26 cellular contexts compared by ENCODE assay signal in the genomic region with DNA sequence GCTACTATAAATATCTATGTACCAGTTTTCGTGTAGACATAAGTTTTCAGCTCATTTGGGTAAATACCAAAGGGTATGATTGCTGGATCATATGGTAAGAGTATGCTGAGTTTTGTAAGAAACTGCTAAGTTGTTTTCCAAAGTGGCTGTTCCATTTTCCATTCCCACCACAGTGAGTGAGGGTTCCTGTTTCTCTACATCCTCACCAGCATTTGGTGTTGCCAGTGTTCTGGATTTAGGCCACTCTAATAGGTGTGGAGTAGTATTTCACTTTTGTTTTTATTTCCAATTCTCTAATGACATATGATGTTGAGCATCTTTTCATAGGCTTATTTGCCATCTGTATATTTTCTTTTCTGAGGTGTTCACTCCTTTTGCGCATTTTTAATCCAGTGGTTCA.
"Had no signal": no experiment of that assay in that cellular context is flagged by ENCODE, and none has a peak within 500 bp of the region (broad histone marks: within the 10 kb centered on the region; RNA-seq: fewer than 3 reads in every experiment).

No MANE protein-coding gene starts in this region.

- H3K27ac Mint-ChIP-seq: dendritic cell treated with granulocyte-macrophage colony-stimulating factor and Interleukin-4, amounts not matched to agents 40 ng/mL and 50 ng/mL, for 4 days; endodermal cell; mesothelial cell of epicardium; naive thymus-derived CD8-positive, alpha-beta T cell had no signal

- DNase-seq: colonic mucosa; cortex of kidney; effector CD8-positive, alpha-beta T cell; effector memory CD8-positive, alpha-beta T cell; endodermal cell; erythroblast; foreskin keratinocyte; glutamatergic neuron; heart right ventricle; hippocampal formation; left cardiac atrium; left lung; left ventricle myocardium superior; lower lobe of right lung; mesenchymal stem cell; mucosa of descending colon; naive B cell; naive thymus-derived CD8-positive, alpha-beta T cell had no signal

- FAIRE-seq: endometrium, frontal cortex, islet of Langerhans, keratinocyte had no signal

- H3K27me3 ChIP-seq: colonic mucosa, foreskin keratinocyte, heart right ventricle, left lung had no signal

- H3K4me1 ChIP-seq: foreskin keratinocyte had no signal

- H3K4me1 Mint-ChIP-seq: mesothelial cell of epicardium had no signal

- ATAC-seq: effector memory CD8-positive, alpha-beta T cell; esophagus mucosa; foreskin keratinocyte; heart right ventricle; left cardiac atrium; left lung; left ventricle myocardium superior; lower lobe of right lung; mucosa of descending colon; naive thymus-derived CD8-positive, alpha-beta T cell had no signal

- H3K36me3 ChIP-seq: colonic mucosa had no signal

- H3K27ac ChIP-seq: colonic mucosa, epithelial cell of prostate, foreskin keratinocyte, heart right ventricle, left lung, lower lobe of right lung had no signal

- H3K9me3 Mint-ChIP-seq: dendritic cell treated with granulocyte-macrophage colony-stimulating factor and Interleukin-4, amounts not matched to agents 40 ng/mL and 50 ng/mL, for 4 days; effector memory CD8-positive, alpha-beta T cell; endodermal cell; mesothelial cell of epicardium had no signal

- H3K27me3 Mint-ChIP-seq: dendritic cell treated with granulocyte-macrophage colony-stimulating factor and Interleukin-4, amounts not matched to agents 40 ng/mL and 50 ng/mL, for 4 days; effector memory CD8-positive, alpha-beta T cell; naive B cell; naive thymus-derived CD8-positive, alpha-beta T cell had no signal

- H3K4me3 Mint-ChIP-seq: dendritic cell treated with granulocyte-macrophage colony-stimulating factor and Interleukin-4, amounts not matched to agents 40 ng/mL and 50 ng/mL, for 4 days; effector memory CD8-positive, alpha-beta T cell; endodermal cell; mesothelial cell of epicardium; naive B cell; naive thymus-derived CD8-positive, alpha-beta T cell had no signal

- H3K9me3 ChIP-seq: colonic mucosa, heart right ventricle, left lung, lower lobe of right lung, mucosa of descending colon had no signal

- H3K4me3 ChIP-seq: colonic mucosa, heart right ventricle, left lung, lower lobe of right lung, mucosa of descending colon had no signal
